1 cellular context compared by ENCODE assay signal in genomic region chr1:203186091-203186445, GRCh38.
TF ChIP-seq lines count a peak whose summit lies in the region.

No MANE protein-coding gene starts in this region.

TF ChIP-seq in GM12891, 5 proteins besides CTCF, POLR2A, EP300 and RAD21:
- TF ChIP-seq SPI1 (IDR thresholded peaks at IDR 0.05; ENCODE audit: low read depth, low read length) (no peak), POLR2AphosphoS5 (IDR thresholded peaks at IDR 0.05; ENCODE audit: low read depth, low read length) (no peak), PAX5 (IDR thresholded peaks at IDR 0.05; ENCODE audit: insufficient read depth, low read length, severe bottlenecking) (no peak), TAF1 (IDR thresholded peaks at IDR 0.05; ENCODE audit: low read depth, low read length) (no peak), POU2F2 (IDR thresholded peaks at IDR 0.05; ENCODE audit: low read depth, low read length) (no peak)
TF ChIP-seq in GM12891: peak in this region for 0.
